9 cellular contexts compared by ENCODE assay signal in the genomic region with DNA sequence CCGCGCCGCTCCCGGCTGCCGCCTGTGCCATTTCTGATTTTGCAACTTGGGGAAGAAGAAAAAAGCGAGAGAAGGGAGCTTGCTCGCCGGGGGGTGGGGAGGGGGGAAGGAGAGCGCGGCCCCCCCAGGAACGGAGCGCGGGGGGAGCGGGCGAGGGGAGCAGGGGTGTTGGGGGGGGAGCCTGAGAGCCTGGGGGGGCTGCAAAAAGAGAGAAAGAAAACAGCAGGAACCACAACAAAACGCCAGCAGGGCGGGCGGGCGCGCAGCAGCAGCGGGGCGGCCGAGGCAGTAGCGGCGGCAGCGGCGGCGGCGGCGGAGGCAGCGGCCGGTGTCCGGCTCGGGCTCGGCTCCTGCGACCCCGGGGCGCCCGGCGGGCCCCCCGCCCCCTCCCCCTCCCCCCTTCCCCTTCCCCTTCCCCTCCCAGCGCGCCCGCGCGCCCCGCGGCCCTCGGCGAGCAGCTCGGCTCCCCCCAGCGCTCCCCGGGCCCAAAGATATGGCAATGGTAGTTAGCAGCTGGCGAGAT. TPM values are rescaled to one million over a fixed set of nuclear protein-coding genes. Genes with fewer than 3 reads are reported as not detected.
DNase-seq lines count a peak whose midpoint lies in the region; ATAC-seq, FAIRE-seq and TF ChIP-seq lines count a peak whose summit lies in the region.
"Had no signal": no experiment of that assay in that cellular context is flagged by ENCODE, and none has a peak within 500 bp of the region (broad histone marks: within the 10 kb centered on the region; RNA-seq: fewer than 3 reads in every experiment).

No MANE protein-coding gene starts in this region.

- H3K9me3 Mint-ChIP-seq in chondrocyte (ENCODE audit: low read depth) = no peaks in the 10 kb centered on the region
- no peaks in the 10 kb centered on the region for H3K9me3 Mint-ChIP-seq in neural crest cell

- FAIRE-seq in HTR-8/SVneo (lab: Jason Lieb, UNC) = no peak

- no peak for ATAC-seq in HG03354 (IDR thresholded peaks at IDR 0.05; ENCODE audit: poor library complexity, severe bottlenecking, unreplicated experiment)

- H3K36me3 Mint-ChIP-seq in chondrocyte (ENCODE audit: low read depth) (peaks cover 8% of the 10 kb centered on the region), neural crest cell (ENCODE audit: low read depth) (peaks cover 39% of the 10 kb centered on the region)

- peaks cover 34% of the 10 kb centered on the region for H3K4me1 Mint-ChIP-seq in chondrocyte (ENCODE audit: low read depth)
- peaks cover 21% of the 10 kb centered on the region for H3K4me1 Mint-ChIP-seq in neural crest cell

- H3K27me3 Mint-ChIP-seq in chondrocyte (ENCODE audit: low read depth) (no peaks in the 10 kb centered on the region), neural crest cell (ENCODE audit: low read depth) (peaks cover 35% of the 10 kb centered on the region)

- H3K4me3 Mint-ChIP-seq in chondrocyte (ENCODE audit: unreplicated experiment) (no peak overlapping the region), neural crest cell (peak overlapping the region; percentile 11)

- TF ChIP-seq CTCF in C4-2B (conservative IDR thresholded peaks at IDR 0.05) (no peak), HEK293 (tag by site-specific recombination; IDR thresholded peaks at IDR 0.05) (no peak), chondrocyte (IDR thresholded peaks at IDR 0.05) (no peak), neural crest cell (conservative IDR thresholded peaks at IDR 0.05) (no peak)

- H3K27ac Mint-ChIP-seq in chondrocyte (ENCODE audit: unreplicated experiment) = peak overlapping the region; percentile 66
- no peak overlapping the region for H3K27ac Mint-ChIP-seq in neural crest cell (ENCODE audit: unreplicated experiment)

- no peaks in the 10 kb centered on the region for H3K9me3 ChIP-seq in HEK293 (ENCODE audit: control insufficient read depth, insufficient read depth, low read depth, low read length)

- DNase-seq in chondrocyte (ENCODE audit: low spot score) (no peak), neural crest cell (ENCODE audit: low read depth, low spot score) (no peak), A172 (ENCODE audit: low spot score) (no peak), iPS-NIHi11 (ENCODE audit: low spot score) (no peak), HTR-8/SVneo (ENCODE audit: insufficient read length, low spot score) (no peak)
- DNase-seq: SHP77 treated with DMSO at 0.1 percent for 48 hours had no signal

- peaks cover 13% of the 10 kb centered on the region for H3K4me1 ChIP-seq in HEK293 (ENCODE audit: control insufficient read depth, insufficient read depth, low read length)

- POLR2A ChIA-PET in HEK293 (lab: Yijun Ruan, JAX) = interaction anchor here (0.6 to 1.3 kb wide), 5 partner anchors 22 to 1051 kb away, joined by 3 to 4 read pairs (median 3); no protein-coding TSS in a partner anchor

- CTCF ChIA-PET in HEK293 (lab: Yijun Ruan, JAX) = interaction anchor here (0.9 kb wide), 1 partner anchor 22 kb away, joined by 3 read pairs; no protein-coding TSS in a partner anchor

- peak overlapping the region; percentile 48 for H3K27ac ChIP-seq in C4-2B
- peak overlapping the region; percentile 97 for H3K27ac ChIP-seq in HEK293 (ENCODE audit: extremely low read depth, low read depth, low read length)

- H3K4me3 ChIP-seq in HEK293 (ENCODE audit: low read depth, low read length) = peak overlapping the region; percentile 78

- H3K36me3 ChIP-seq in HEK293 (ENCODE audit: control insufficient read depth in 2 of 2, insufficient read depth in 1 of 2, low read length in 2 of 2) = peaks cover 7 to 21% of the 10 kb centered on the region in 2 experiments

TF ChIP-seq in HEK293, 187 proteins besides CTCF, POLR2A, EP300 and RAD21:
- TF ChIP-seq ZNF24 (tag by site-specific recombination; IDR thresholded peaks at IDR 0.05) (no peak), PATZ1 (tag by site-specific recombination; IDR thresholded peaks at IDR 0.05) (0 out of 2 replicates have a peak, but pooled peaks have one; percentile 27), YY2 (tag by site-specific recombination; IDR thresholded peaks at IDR 0.05) (no peak), ZNF121 (tag by site-specific recombination; IDR thresholded peaks at IDR 0.05) (no peak), ZSCAN30 (tag by site-specific recombination; IDR thresholded peaks at IDR 0.05) (no peak)
- TF ChIP-seq, protein P1, sequence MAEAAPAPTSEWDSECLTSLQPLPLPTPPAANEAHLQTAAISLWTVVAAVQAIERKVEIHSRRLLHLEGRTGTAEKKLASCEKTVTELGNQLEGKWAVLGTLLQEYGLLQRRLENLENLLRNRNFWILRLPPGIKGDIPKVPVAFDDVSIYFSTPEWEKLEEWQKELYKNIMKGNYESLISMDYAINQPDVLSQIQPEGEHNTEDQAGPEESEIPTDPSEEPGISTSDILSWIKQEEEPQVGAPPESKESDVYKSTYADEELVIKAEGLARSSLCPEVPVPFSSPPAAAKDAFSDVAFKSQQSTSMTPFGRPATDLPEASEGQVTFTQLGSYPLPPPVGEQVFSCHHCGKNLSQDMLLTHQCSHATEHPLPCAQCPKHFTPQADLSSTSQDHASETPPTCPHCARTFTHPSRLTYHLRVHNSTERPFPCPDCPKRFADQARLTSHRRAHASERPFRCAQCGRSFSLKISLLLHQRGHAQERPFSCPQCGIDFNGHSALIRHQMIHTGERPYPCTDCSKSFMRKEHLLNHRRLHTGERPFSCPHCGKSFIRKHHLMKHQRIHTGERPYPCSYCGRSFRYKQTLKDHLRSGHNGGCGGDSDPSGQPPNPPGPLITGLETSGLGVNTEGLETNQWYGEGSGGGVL (tag by site-specific recombination; IDR thresholded peaks at IDR 0.05) = peak; percentile 82
TF ChIP-seq in HEK293: peak in this region for 2.

RNA-seq across cellular contexts. Expression of gene NR2F1, which starts 1.6 kb away (rescaled TPM):
- total RNA-seq in chondrocyte (28.7 to 41.9 TPM (median 30.8 TPM) in 3 replicates), neural crest cell (411 and 426 TPM in 2 replicates)
- total RNA-seq in A172 (2014; rRNA removed; shearing (Covaris generic)) = 6.9 and 10.0 TPM in 2 replicates

RNA-seq across cellular contexts. Expression of gene NR2F1-AS1, which starts 3.6 kb away (rescaled TPM):
- total RNA-seq in chondrocyte = 16.2 to 20.0 TPM (median 19.7 TPM) in 3 replicates
- 52.4 and 53.1 TPM in 2 replicates for total RNA-seq in neural crest cell
- total RNA-seq in A172 (2014; rRNA removed; shearing (Covaris generic)) = 9.8 and 24.4 TPM in 2 replicates
